In genomic region chr6:36813047-36813446, GRCh38 we compare ENCODE assay signal across 2 cellular contexts. TPM values are rescaled to one million over a fixed set of nuclear protein-coding genes. Genes with fewer than 3 reads are reported as not detected.
"Had no signal": no experiment of that assay in that cellular context is flagged by ENCODE, and none has a peak within 500 bp of the region (broad histone marks: within the 10 kb centered on the region; RNA-seq: fewer than 3 reads in every experiment).

No MANE protein-coding gene starts in this region.

RNA-seq across cellular contexts. Expression of gene CPNE5, which starts 26.2 kb away (rescaled TPM):
- total RNA-seq: PC-3, RPMI7951 had no signal
